13 cellular contexts compared by ENCODE assay signal in genomic region chr3:69787436-69788168, GRCh38. TPM values are rescaled to one million over a fixed set of nuclear protein-coding genes. Genes with fewer than 3 reads are reported as not detected.
DNase-seq lines count a peak whose midpoint lies in the region; ATAC-seq and TF ChIP-seq lines count a peak whose summit lies in the region.
"Had no signal": no experiment of that assay in that cellular context is flagged by ENCODE, and none has a peak within 500 bp of the region (broad histone marks: within the 10 kb centered on the region; RNA-seq: fewer than 3 reads in every experiment).

No MANE protein-coding gene starts in this region.

- H3K4me3 ChIP-seq in GM23248 (peak overlapping the region; percentile 15; the same call in 1 of the 2 replicates), adrenal gland (no peak overlapping the region), gastroesophageal sphincter (no peak overlapping the region), smooth muscle cell (no peak overlapping the region)

- H3K27me3 ChIP-seq in GM23248 (replicated peaks; ENCODE audit: insufficient read depth) (no peaks in the 10 kb centered on the region), adrenal gland (no peaks in the 10 kb centered on the region), gastroesophageal sphincter (no peaks in the 10 kb centered on the region), smooth muscle cell (ENCODE audit: low read depth) (no peaks in the 10 kb centered on the region)

- ATAC-seq in gastroesophageal sphincter, result peak; percentile 55
- no peak for ATAC-seq in GM18502 (IDR thresholded peaks at IDR 0.05; ENCODE audit: poor library complexity, unreplicated experiment)
- ATAC-seq: natural killer cell treated with Interleukin-12 subunit alpha and Interleukin-12 subunit beta and Interleukin-15 and Interleukin-18, amount 100 ng/mL, for 72 hours had no signal

- H2AFZ ChIP-seq in GM23248 (no peak overlapping the region), smooth muscle cell (ENCODE audit: low read depth) (no peak overlapping the region)

- no peak for TF ChIP-seq POLR2A in adrenal gland (IDR thresholded peaks at IDR 0.05)
- TF ChIP-seq POLR2A in gastroesophageal sphincter (IDR thresholded peaks at IDR 0.05), result no peak

- H3K36me3 ChIP-seq in GM23248 (ENCODE audit: low read depth), result no peaks in the 10 kb centered on the region
- H3K36me3 ChIP-seq in adrenal gland (replicated peaks in 1 of 2), result no peaks in the 10 kb centered on the region
- no peaks in the 10 kb centered on the region for H3K36me3 ChIP-seq in gastroesophageal sphincter
- no peaks in the 10 kb centered on the region for H3K36me3 ChIP-seq in smooth muscle cell (ENCODE audit: low read depth)

- H3K9ac ChIP-seq in GM23248 (no peak overlapping the region), smooth muscle cell (ENCODE audit: low read depth) (no peak overlapping the region)

- H3F3A ChIP-seq in GM23248 (ENCODE audit: insufficient read depth) (peaks cover 34% of the 10 kb centered on the region), smooth muscle cell (ENCODE audit: low read depth) (peaks cover 11% of the 10 kb centered on the region)

- 16 to 23% methylated on average over 3 of the region's 3 CpGs for WGBS in GM23248 (ENCODE audit: low coverage in 1 of 2, low lambda C conversion rate in 2 of 2, missing lambda C conversion rate in 2 of 2), 2 experiments
- WGBS in adrenal gland, 4 donors, result 34 to 52% (median 42%) methylated on average over 3 of the region's 3 CpGs
- 29 to 30% methylated on average over 3 of the region's 3 CpGs for WGBS in gastroesophageal sphincter (ENCODE audit: low coverage in 1 of 2), 2 donors
- WGBS in smooth muscle cell (ENCODE audit: low lambda C conversion rate), result 30% methylated on average over 3 of the region's 3 CpGs

- in situ Hi-C loops in GM23248 (cut with MboI), result no loop called here

- intact Hi-C loops in adrenal gland (cut with DNase I), result no loop called here
- intact Hi-C loops in Calu3 (cut with micrococcal nuclease; ENCODE audit: unreplicated experiment), result loop anchor here (5.0 kb wide), 1 partner anchor 70 kb away; no protein-coding TSS in a partner anchor

- H3K9me3 ChIP-seq in GM23248 (ENCODE audit: low read depth) (no peaks in the 10 kb centered on the region), adrenal gland (replicated peaks in 1 of 3) (no peaks in the 10 kb centered on the region), gastroesophageal sphincter (no peaks in the 10 kb centered on the region), smooth muscle cell (replicated peaks; ENCODE audit: low read depth) (no peaks in the 10 kb centered on the region)

- no peak for TF ChIP-seq EP300 in gastroesophageal sphincter (IDR thresholded peaks at IDR 0.05)

- CTCF ChIA-PET in Calu3 (lab: Charles Lee), result interaction anchor here (0.9 kb wide), 1 partner anchor 80 kb away, joined by 3 read pairs; no protein-coding TSS in a partner anchor

- no TSS peak for BruUV-seq in Calu3 (replicated peaks; lab: Mats Ljungman, UMichigan)

- H4K20me1 ChIP-seq in GM23248 (ENCODE audit: insufficient read depth) (no peaks in the 10 kb centered on the region), smooth muscle cell (ENCODE audit: low read depth) (no peaks in the 10 kb centered on the region)

- no peaks in the 10 kb centered on the region for H3K27me3 Mint-ChIP-seq in Calu3 (ENCODE audit: unreplicated experiment)

- no peak for TF ChIP-seq CTCF in adrenal gland (IDR thresholded peaks at IDR 0.05)
- TF ChIP-seq CTCF in gastroesophageal sphincter (IDR thresholded peaks at IDR 0.05), result no peak
- TF ChIP-seq CTCF in smooth muscle cell (IDR thresholded peaks at IDR 0.05; ENCODE audit: borderline replicate concordance, insufficient read depth, poor library complexity, severe bottlenecking), result no peak
- no peak for TF ChIP-seq CTCF in Calu3 (IDR thresholded peaks at IDR 0.05; ENCODE audit: unreplicated experiment)

- no peaks in the 10 kb centered on the region for H3K9me3 Mint-ChIP-seq in Calu3 (ENCODE audit: low read depth, unreplicated experiment)
- H3K9me3 Mint-ChIP-seq: natural killer cell treated with Interleukin-12 subunit alpha and Interleukin-12 subunit beta and Interleukin-15 and Interleukin-18, amount 100 ng/mL, for 72 hours had no signal

- no peak overlapping the region for H3K4me3 Mint-ChIP-seq in Calu3 (ENCODE audit: low read depth, unreplicated experiment)
- H3K4me3 Mint-ChIP-seq: natural killer cell treated with Interleukin-12 subunit alpha and Interleukin-12 subunit beta and Interleukin-15 and Interleukin-18, amount 100 ng/mL, for 72 hours had no signal

- H3K4me1 ChIP-seq in GM23248 (ENCODE audit: insufficient read depth) (peaks cover 49% of the 10 kb centered on the region), adrenal gland (replicated peaks in 1 of 2) (peaks cover 19 to 54% of the 10 kb centered on the region in 2 donors), gastroesophageal sphincter (peaks cover 33 to 93% (median 36%) of the 10 kb centered on the region in 3 donors), smooth muscle cell (ENCODE audit: low read depth) (peaks cover 16% of the 10 kb centered on the region)

- H3K27ac Mint-ChIP-seq in Calu3 (ENCODE audit: unreplicated experiment), result no peak overlapping the region
- H3K27ac Mint-ChIP-seq: natural killer cell treated with Interleukin-12 subunit alpha and Interleukin-12 subunit beta and Interleukin-15 and Interleukin-18, amount 100 ng/mL, for 72 hours had no signal

- DNase-seq in GM23248, result peak; percentile 75
- DNase-seq in adrenal gland, result peak in 1 of 7 donors; percentile 8
- no peak for DNase-seq in smooth muscle cell (lab: John Stamatoyannopoulos, UW; ENCODE audit: unreplicated experiment)
- no peak for DNase-seq in NCI-H2081 (lab: John Stamatoyannopoulos, UW)
- DNase-seq in Calu3, result no peak
- DNase-seq in NCI-H1694 treated with DMSO at 0.1 percent for 48 hours (lab: John Stamatoyannopoulos, UW), result no peak
- DNase-seq: GDM1, NCI-H2029 treated with DMSO at 0.1 percent for 48 hours, T-helper 2 cell had no signal

- no peaks in the 10 kb centered on the region for H3K9me2 ChIP-seq in GM23248 (ENCODE audit: insufficient read depth)

- H3K79me2 ChIP-seq in GM23248 (ENCODE audit: insufficient read depth) (no peaks in the 10 kb centered on the region), smooth muscle cell (ENCODE audit: low read depth) (no peaks in the 10 kb centered on the region)

- H3K36me3 Mint-ChIP-seq in Calu3 (ENCODE audit: insufficient read depth, unreplicated experiment), result no peaks in the 10 kb centered on the region
- H3K36me3 Mint-ChIP-seq: natural killer cell treated with Interleukin-12 subunit alpha and Interleukin-12 subunit beta and Interleukin-15 and Interleukin-18, amount 100 ng/mL, for 72 hours had no signal

- H3K4me2 ChIP-seq in GM23248 (ENCODE audit: unreplicated experiment), result peak overlapping the region; percentile 75
- peak overlapping the region; percentile 69 for H3K4me2 ChIP-seq in smooth muscle cell

- peaks cover 26% of the 10 kb centered on the region for H3K4me1 Mint-ChIP-seq in Calu3 (ENCODE audit: low read depth, unreplicated experiment)

- peak overlapping the region; percentile 27 for H3K27ac ChIP-seq in GM23248
- peak overlapping the region; percentile 13 to 58 (median 24) for H3K27ac ChIP-seq in adrenal gland
- peak overlapping the region; percentile 62 to 85 (median 70) for H3K27ac ChIP-seq in gastroesophageal sphincter
- H3K27ac ChIP-seq in smooth muscle cell (ENCODE audit: low read depth), result peak overlapping the region; percentile 72
- H3K27ac ChIP-seq: epithelial cell of prostate had no signal

RNA-seq across cellular contexts. Expression of gene MITF, which starts 48.3 kb away (rescaled TPM):
- total RNA-seq in GM23248 (2014; rRNA removed; shearing (Covaris generic)), result 0.38 and 0.86 TPM in 2 replicates
- polyA plus RNA-seq in GM23248 (2016; fragmentation: Nextera tagmentation; extraction: Ambion mirVana) (2.0 and 2.1 TPM in 2 replicates), adrenal gland (1 to 10 TPM; 2.4 to 9.2 (median 4.9) TPM), smooth muscle cell (3.1 and 3.6 TPM in 2 replicates)
- total RNA-seq in adrenal gland (10 to 100 TPM in 6 of 8 donors, 1 to 10 TPM in 2; 7.5 to 23.4 (median 15.2) TPM), gastroesophageal sphincter (10 to 100 TPM; 44.8 to 86.8 (median 77.9) TPM), smooth muscle cell (2.3 and 3.5 TPM in 2 replicates), Calu3 (2022) (40.3 and 47.7 TPM in 2 replicates)
